In the genomic region with DNA sequence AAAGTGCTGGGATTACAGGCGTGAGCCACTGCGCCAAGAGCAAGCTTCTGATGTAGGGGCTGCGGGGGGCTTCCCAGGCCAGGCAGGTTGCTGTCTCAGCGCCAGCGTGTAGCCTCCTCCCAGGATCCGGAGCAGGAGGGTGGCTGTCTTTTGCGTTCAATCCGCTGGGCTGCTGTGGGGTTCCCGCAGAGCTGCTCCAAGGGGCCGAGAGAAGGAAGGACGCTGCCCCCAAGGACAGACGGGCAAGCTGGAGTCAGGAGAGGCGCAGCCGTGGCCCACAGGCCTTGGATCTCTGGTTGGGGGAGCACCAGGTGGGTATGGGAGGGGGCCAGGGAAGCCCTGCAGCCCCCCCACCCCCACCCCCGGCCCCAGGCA, we compare ENCODE assay signal across 1 cellular context.
TF ChIP-seq lines count a peak whose summit lies in the region.

No MANE protein-coding gene starts in this region.

TF ChIP-seq in GM23338, 12 proteins besides CTCF, POLR2A, EP300 and RAD21 (continued from another document):
- TF ChIP-seq ZNF114 (CRISPR knock-in tag; IDR thresholded peaks at IDR 0.05) (no peak), STAT1 (IDR thresholded peaks at IDR 0.05; ENCODE audit: unreplicated experiment) (no peak), NANOG (IDR thresholded peaks at IDR 0.05; ENCODE audit: borderline replicate concordance) (no peak), ZNF331 (CRISPR knock-in tag; IDR thresholded peaks at IDR 0.05; ENCODE audit: low read depth) (no peak), EZH2 (IDR thresholded peaks at IDR 0.05; ENCODE audit: low read depth, unreplicated experiment) (no peak), JUNB (IDR thresholded peaks at IDR 0.05; ENCODE audit: unreplicated experiment) (no peak), CREB1 (CRISPR knock-in tag; IDR thresholded peaks at IDR 0.05; ENCODE audit: low read depth) (no peak)
- TF ChIP-seq, protein P1, sequence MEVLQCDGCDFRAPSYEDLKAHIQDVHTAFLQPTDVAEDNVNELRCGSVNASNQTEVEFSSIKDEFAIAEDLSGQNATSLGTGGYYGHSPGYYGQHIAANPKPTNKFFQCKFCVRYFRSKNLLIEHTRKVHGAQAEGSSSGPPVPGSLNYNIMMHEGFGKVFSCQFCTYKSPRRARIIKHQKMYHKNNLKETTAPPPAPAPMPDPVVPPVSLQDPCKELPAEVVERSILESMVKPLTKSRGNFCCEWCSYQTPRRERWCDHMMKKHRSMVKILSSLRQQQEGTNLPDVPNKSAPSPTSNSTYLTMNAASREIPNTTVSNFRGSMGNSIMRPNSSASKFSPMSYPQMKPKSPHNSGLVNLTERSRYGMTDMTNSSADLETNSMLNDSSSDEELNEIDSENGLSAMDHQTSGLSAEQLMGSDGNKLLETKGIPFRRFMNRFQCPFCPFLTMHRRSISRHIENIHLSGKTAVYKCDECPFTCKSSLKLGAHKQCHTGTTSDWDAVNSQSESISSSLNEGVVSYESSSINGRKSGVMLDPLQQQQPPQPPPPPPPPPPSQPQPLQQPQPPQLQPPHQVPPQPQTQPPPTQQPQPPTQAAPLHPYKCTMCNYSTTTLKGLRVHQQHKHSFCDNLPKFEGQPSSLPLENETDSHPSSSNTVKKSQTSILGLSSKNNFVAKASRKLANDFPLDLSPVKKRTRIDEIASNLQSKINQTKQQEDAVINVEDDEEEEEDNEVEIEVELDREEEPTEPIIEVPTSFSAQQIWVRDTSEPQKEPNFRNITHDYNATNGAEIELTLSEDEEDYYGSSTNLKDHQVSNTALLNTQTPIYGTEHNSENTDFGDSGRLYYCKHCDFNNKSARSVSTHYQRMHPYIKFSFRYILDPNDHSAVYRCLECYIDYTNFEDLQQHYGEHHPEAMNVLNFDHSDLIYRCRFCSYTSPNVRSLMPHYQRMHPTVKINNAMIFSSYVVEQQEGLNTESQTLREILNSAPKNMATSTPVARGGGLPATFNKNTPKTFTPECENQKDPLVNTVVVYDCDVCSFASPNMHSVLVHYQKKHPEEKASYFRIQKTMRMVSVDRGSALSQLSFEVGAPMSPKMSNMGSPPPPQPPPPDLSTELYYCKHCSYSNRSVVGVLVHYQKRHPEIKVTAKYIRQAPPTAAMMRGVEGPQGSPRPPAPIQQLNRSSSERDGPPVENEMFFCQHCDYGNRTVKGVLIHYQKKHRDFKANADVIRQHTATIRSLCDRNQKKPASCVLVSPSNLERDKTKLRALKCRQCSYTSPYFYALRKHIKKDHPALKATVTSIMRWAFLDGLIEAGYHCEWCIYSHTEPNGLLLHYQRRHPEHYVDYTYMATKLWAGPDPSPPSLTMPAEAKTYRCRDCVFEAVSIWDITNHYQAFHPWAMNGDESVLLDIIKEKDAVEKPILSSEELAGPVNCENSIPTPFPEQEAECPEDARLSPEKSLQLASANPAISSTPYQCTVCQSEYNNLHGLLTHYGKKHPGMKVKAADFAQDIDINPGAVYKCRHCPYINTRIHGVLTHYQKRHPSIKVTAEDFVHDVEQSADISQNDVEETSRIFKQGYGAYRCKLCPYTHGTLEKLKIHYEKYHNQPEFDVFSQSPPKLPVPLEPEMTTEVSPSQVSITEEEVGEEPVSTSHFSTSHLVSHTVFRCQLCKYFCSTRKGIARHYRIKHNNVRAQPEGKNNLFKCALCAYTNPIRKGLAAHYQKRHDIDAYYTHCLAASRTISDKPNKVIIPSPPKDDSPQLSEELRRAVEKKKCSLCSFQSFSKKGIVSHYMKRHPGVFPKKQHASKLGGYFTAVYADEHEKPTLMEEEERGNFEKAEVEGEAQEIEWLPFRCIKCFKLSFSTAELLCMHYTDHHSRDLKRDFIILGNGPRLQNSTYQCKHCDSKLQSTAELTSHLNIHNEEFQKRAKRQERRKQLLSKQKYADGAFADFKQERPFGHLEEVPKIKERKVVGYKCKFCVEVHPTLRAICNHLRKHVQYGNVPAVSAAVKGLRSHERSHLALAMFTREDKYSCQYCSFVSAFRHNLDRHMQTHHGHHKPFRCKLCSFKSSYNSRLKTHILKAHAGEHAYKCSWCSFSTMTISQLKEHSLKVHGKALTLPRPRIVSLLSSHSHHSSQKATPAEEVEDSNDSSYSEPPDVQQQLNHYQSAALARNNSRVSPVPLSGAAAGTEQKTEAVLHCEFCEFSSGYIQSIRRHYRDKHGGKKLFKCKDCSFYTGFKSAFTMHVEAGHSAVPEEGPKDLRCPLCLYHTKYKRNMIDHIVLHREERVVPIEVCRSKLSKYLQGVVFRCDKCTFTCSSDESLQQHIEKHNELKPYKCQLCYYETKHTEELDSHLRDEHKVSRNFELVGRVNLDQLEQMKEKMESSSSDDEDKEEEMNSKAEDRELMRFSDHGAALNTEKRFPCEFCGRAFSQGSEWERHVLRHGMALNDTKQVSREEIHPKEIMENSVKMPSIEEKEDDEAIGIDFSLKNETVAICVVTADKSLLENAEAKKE (CRISPR knock-in tag; IDR thresholded peaks at IDR 0.05), result no peak
- TF ChIP-seq, protein P2, sequence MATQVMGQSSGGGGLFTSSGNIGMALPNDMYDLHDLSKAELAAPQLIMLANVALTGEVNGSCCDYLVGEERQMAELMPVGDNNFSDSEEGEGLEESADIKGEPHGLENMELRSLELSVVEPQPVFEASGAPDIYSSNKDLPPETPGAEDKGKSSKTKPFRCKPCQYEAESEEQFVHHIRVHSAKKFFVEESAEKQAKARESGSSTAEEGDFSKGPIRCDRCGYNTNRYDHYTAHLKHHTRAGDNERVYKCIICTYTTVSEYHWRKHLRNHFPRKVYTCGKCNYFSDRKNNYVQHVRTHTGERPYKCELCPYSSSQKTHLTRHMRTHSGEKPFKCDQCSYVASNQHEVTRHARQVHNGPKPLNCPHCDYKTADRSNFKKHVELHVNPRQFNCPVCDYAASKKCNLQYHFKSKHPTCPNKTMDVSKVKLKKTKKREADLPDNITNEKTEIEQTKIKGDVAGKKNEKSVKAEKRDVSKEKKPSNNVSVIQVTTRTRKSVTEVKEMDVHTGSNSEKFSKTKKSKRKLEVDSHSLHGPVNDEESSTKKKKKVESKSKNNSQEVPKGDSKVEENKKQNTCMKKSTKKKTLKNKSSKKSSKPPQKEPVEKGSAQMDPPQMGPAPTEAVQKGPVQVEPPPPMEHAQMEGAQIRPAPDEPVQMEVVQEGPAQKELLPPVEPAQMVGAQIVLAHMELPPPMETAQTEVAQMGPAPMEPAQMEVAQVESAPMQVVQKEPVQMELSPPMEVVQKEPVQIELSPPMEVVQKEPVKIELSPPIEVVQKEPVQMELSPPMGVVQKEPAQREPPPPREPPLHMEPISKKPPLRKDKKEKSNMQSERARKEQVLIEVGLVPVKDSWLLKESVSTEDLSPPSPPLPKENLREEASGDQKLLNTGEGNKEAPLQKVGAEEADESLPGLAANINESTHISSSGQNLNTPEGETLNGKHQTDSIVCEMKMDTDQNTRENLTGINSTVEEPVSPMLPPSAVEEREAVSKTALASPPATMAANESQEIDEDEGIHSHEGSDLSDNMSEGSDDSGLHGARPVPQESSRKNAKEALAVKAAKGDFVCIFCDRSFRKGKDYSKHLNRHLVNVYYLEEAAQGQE (IDR thresholded peaks at IDR 0.05; ENCODE audit: unreplicated experiment), result no peak
